18 cellular contexts compared by ENCODE assay signal in genomic region chr10:52066383-52066782, GRCh38.
DNase-seq lines count a peak whose midpoint lies in the region; ATAC-seq, FAIRE-seq and TF ChIP-seq lines count a peak whose summit lies in the region.
"Had no signal": no experiment of that assay in that cellular context is flagged by ENCODE, and none has a peak within 500 bp of the region (broad histone marks: within the 10 kb centered on the region; RNA-seq: fewer than 3 reads in every experiment).

No MANE protein-coding gene starts in this region.

- H3K4me1 ChIP-seq in PC-3 (ENCODE audit: insufficient read depth, low read length) (no peaks in the 10 kb centered on the region), iPS DF 6.9 (ENCODE audit: control insufficient read depth, insufficient read depth, low read length) (no peaks in the 10 kb centered on the region), ascending aorta (peaks cover 0 to 4% of the 10 kb centered on the region in 2 donors)

- POLR2A ChIA-PET in PC-3 (lab: Charles Lee; ENCODE audit: unreplicated experiment): no interaction called here

- no peaks in the 10 kb centered on the region for H3K9me3 Mint-ChIP-seq in HFFc6
- peaks cover 3% of the 10 kb centered on the region for H3K9me3 Mint-ChIP-seq in chondrocyte (ENCODE audit: low read depth)
- H3K9me3 Mint-ChIP-seq in stimulated activated naive CD8-positive, alpha-beta T cell treated with anti-CD3 and anti-CD28 coated beads, Interleukin-15, amount 100 ng/mL, for 72 hours: peaks cover 0 to 6% of the 10 kb centered on the region in 2 donors

- H3K27ac Mint-ChIP-seq in HFFc6 (no peak overlapping the region), chondrocyte (ENCODE audit: unreplicated experiment) (no peak overlapping the region)
- H3K27ac Mint-ChIP-seq in stimulated activated naive CD8-positive, alpha-beta T cell treated with anti-CD3 and anti-CD28 coated beads, Interleukin-15, amount 100 ng/mL, for 72 hours: no peak overlapping the region
- H3K27ac Mint-ChIP-seq: activated CD4-positive, alpha-beta T cell treated with anti-CD3 and anti-CD28 coated beads for 36 hours; B cell had no signal

- no TSS peak for BruUV-seq in PC-3 (replicated peaks; lab: Mats Ljungman, UMichigan)

- H3K36me3 ChIP-seq in PC-3 (ENCODE audit: low read depth, low read length) (no peaks in the 10 kb centered on the region), iPS DF 6.9 (ENCODE audit: control insufficient read depth, insufficient read depth, low read length) (peaks cover 3% of the 10 kb centered on the region), ascending aorta (peaks cover 9 to 20% of the 10 kb centered on the region in 2 donors)

- CTCF ChIA-PET in PC-3 (lab: Charles Lee): interaction anchor here (0.6 to 1.5 kb wide), 2 partner anchors 58 to 150 kb away, joined by 3 read pairs; no protein-coding TSS in a partner anchor

- H4K20me1 ChIP-seq in PC-3 (ENCODE audit: low read length): no peaks in the 10 kb centered on the region

- no peaks in the 10 kb centered on the region for H3K79me2 ChIP-seq in PC-3 (ENCODE audit: low read length)

- no peak overlapping the region for H3K9ac ChIP-seq in PC-3 (ENCODE audit: low read length)

- intact Hi-C loops in PC-3 (cut with micrococcal nuclease) (no loop called here), ascending aorta (cut with DNase I) (no loop called here)

- H2AFZ ChIP-seq in PC-3 (ENCODE audit: low read length): no peak overlapping the region

- no CpG with 5 or more reads among the region's 6 CpGs for WGBS in iPS DF 6.9 (ENCODE audit: insufficient coverage, insufficient read length)

- H3K9me3 ChIP-seq in PC-3 (ENCODE audit: low read length): no peaks in the 10 kb centered on the region
- no peaks in the 10 kb centered on the region for H3K9me3 ChIP-seq in iPS DF 6.9 (ENCODE audit: control insufficient read depth, insufficient read depth, low read length)
- H3K9me3 ChIP-seq in ascending aorta: no peaks in the 10 kb centered on the region

- H3K27me3 ChIP-seq in PC-3 (ENCODE audit: low read length): no peaks in the 10 kb centered on the region
- no peaks in the 10 kb centered on the region for H3K27me3 ChIP-seq in iPS DF 6.9 (ENCODE audit: control insufficient read depth, insufficient read depth, low read length)
- no peaks in the 10 kb centered on the region for H3K27me3 ChIP-seq in ascending aorta

- TF ChIP-seq CTCF in AG10803 (conservative IDR thresholded peaks at IDR 0.05; ENCODE audit: low read length) (0 out of 2 replicates have a peak, but pooled peaks have one; percentile 3), HFFc6 (IDR thresholded peaks at IDR 0.05) (peak; percentile 9; the same call in 1 of the 2 replicates), PC-3 (conservative IDR thresholded peaks at IDR 0.05; ENCODE audit: low read depth, low read length) (peak; percentile 60; the same call in 1 of the 2 replicates), chondrocyte (IDR thresholded peaks at IDR 0.05) (no peak), ascending aorta (IDR thresholded peaks at IDR 0.05) (no peak)

- DNase-seq in AG10803 (ENCODE audit: low read depth) (no peak), HFFc6 (no peak), PC-3 (peak; percentile 34), iPS DF 6.9 (ENCODE audit: low read depth, low spot score) (peak; percentile 22), GM19239 (ENCODE audit: insufficient read length, low spot score) (no peak), chondrocyte (ENCODE audit: low spot score) (no peak), ascending aorta (ENCODE audit: low spot score in 2 of 2) (no peak)
- no peak for DNase-seq in stimulated activated naive CD8-positive, alpha-beta T cell treated with anti-CD3 and anti-CD28 coated beads, Interleukin-15, amount 100 ng/mL, for 72 hours
- DNase-seq: activated CD4-positive, alpha-beta T cell treated with anti-CD3 and anti-CD28 coated beads for 36 hours; activated effector memory CD4-positive, alpha-beta T cell treated with anti-CD3 and anti-CD28 coated beads, Interleukin-2, amount 50 U/mL, for 16 hours; NCI-H187 treated with DMSO at 0.1 percent for 48 hours; NCI-H510A; stimulated activated CD4-positive, alpha-beta T cell treated with anti-CD3 and anti-CD28 coated beads, Interleukin-4, amount 100 ng/mL, for 1 hour had no signal

- no peak overlapping the region for H3K27ac ChIP-seq in PC-3 (ENCODE audit: low read length)
- no peak overlapping the region for H3K27ac ChIP-seq in iPS DF 6.9 (ENCODE audit: low read length)
- no peak overlapping the region for H3K27ac ChIP-seq in ascending aorta
- H3K27ac ChIP-seq: skin epidermis had no signal

- no peaks in the 10 kb centered on the region for H3K4me1 Mint-ChIP-seq in HFFc6 (ENCODE audit: low read depth)
- no peaks in the 10 kb centered on the region for H3K4me1 Mint-ChIP-seq in chondrocyte (ENCODE audit: low read depth)
- no peaks in the 10 kb centered on the region for H3K4me1 Mint-ChIP-seq in stimulated activated naive CD8-positive, alpha-beta T cell treated with anti-CD3 and anti-CD28 coated beads, Interleukin-15, amount 100 ng/mL, for 72 hours
- H3K4me1 Mint-ChIP-seq: activated CD4-positive, alpha-beta T cell treated with anti-CD3 and anti-CD28 coated beads for 36 hours; B cell had no signal

- ATAC-seq in PC-3: peak; percentile 43; the same call in 1 of the 2 replicates
- no peak for ATAC-seq in stimulated activated naive CD8-positive, alpha-beta T cell treated with anti-CD3 and anti-CD28 coated beads, Interleukin-15, amount 100 ng/mL, for 72 hours
- ATAC-seq: activated CD4-positive, alpha-beta T cell treated with anti-CD3 and anti-CD28 coated beads for 36 hours had no signal

- no peak overlapping the region for H3K4me2 ChIP-seq in PC-3 (ENCODE audit: low read length)

- H3K9me2 ChIP-seq in PC-3 (replicated peaks; ENCODE audit: low read length): no peaks in the 10 kb centered on the region

- H3F3A ChIP-seq in PC-3 (ENCODE audit: low read length, unreplicated experiment): no peaks in the 10 kb centered on the region

- H3K4me3 ChIP-seq in AG10803 (ENCODE audit: low read length) (no peak overlapping the region), PC-3 (ENCODE audit: low read length) (no peak overlapping the region), iPS DF 6.9 (ENCODE audit: low read length) (no peak overlapping the region), ascending aorta (no peak overlapping the region)
- H3K4me3 ChIP-seq: skin epidermis had no signal

- no peak overlapping the region for H3K4me3 Mint-ChIP-seq in HFFc6
- no peak overlapping the region for H3K4me3 Mint-ChIP-seq in chondrocyte (ENCODE audit: unreplicated experiment)
- H3K4me3 Mint-ChIP-seq in stimulated activated naive CD8-positive, alpha-beta T cell treated with anti-CD3 and anti-CD28 coated beads, Interleukin-15, amount 100 ng/mL, for 72 hours: no peak overlapping the region
- H3K4me3 Mint-ChIP-seq: activated CD4-positive, alpha-beta T cell treated with anti-CD3 and anti-CD28 coated beads for 36 hours; B cell had no signal

- H3K36me3 Mint-ChIP-seq in HFFc6 (ENCODE audit: low read depth) (no peaks in the 10 kb centered on the region), chondrocyte (ENCODE audit: low read depth) (peaks cover 2% of the 10 kb centered on the region)

- H3K27me3 Mint-ChIP-seq in HFFc6 (ENCODE audit: insufficient read depth): peaks cover 2% of the 10 kb centered on the region; the same call in 1 of the 2 replicates
- no peaks in the 10 kb centered on the region for H3K27me3 Mint-ChIP-seq in chondrocyte (ENCODE audit: low read depth)
- no peaks in the 10 kb centered on the region for H3K27me3 Mint-ChIP-seq in stimulated activated naive CD8-positive, alpha-beta T cell treated with anti-CD3 and anti-CD28 coated beads, Interleukin-15, amount 100 ng/mL, for 72 hours
- H3K27me3 Mint-ChIP-seq: activated CD4-positive, alpha-beta T cell treated with anti-CD3 and anti-CD28 coated beads for 36 hours; B cell had no signal

- FAIRE-seq in GM19239 (lab: Jason Lieb, UNC): no peak
- FAIRE-seq: G401.6, GM12891, urothelium cell line had no signal

Comparison
In these comparisons a context has a peak if more than half of its experiments do, and no peak if none do; other contexts are left out.
1. DNase-seq: peak in PC-3 (single experiment) and iPS DF 6.9 (single experiment); none in AG10803 (single experiment), HFFc6 (single experiment), GM19239 (single experiment), chondrocyte (single experiment), stimulated activated naive CD8-positive, alpha-beta T cell treated with anti-CD3 and anti-CD28 coated beads, Interleukin-15, amount 100 ng/mL, for 72 hours (0 of 2) and ascending aorta (0 of 2).
2. CTCF ChIP-seq: peak in AG10803 (single experiment), HFFc6 (single experiment) and PC-3 (single experiment); none in chondrocyte (single experiment) and ascending aorta (0 of 3).